In the genomic region with DNA sequence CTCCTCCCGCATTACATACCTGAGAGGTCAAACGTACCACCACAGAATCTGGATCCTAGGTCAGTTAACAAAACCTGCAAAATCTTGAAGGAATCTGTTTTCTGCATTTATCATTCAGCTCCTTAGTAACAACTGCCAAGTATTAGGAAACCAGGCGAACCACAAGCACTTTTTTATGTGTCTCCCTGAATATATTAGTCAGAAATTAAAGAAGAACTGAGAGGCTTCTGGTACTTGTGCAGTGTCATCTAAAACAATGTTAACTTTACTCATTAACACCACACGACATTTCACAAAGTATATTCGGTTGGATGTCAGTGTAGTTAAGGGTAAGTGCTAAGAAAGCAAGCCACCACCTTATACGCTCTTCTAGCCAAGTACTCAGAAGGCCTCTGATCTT, we compare ENCODE assay signal across 10 cellular contexts. TPM values are rescaled to one million over a fixed set of nuclear protein-coding genes. Genes with fewer than 3 reads are reported as not detected.
DNase-seq lines count a peak whose midpoint lies in the region; ATAC-seq and TF ChIP-seq lines count a peak whose summit lies in the region.
"Had no signal": no experiment of that assay in that cellular context is flagged by ENCODE, and none has a peak within 500 bp of the region (broad histone marks: within the 10 kb centered on the region; RNA-seq: fewer than 3 reads in every experiment).

No MANE protein-coding gene starts in this region.

- H3K9me3 ChIP-seq in CD4-positive, alpha-beta memory T cell (ENCODE audit: control insufficient read depth in 1 of 2, low read length in 2 of 2): no peaks in the 10 kb centered on the region
- no peaks in the 10 kb centered on the region for H3K9me3 ChIP-seq in osteoblast (ENCODE audit: low read depth, low read length)

- no peak for ATAC-seq in effector memory CD8-positive, alpha-beta T cell (replicated peaks)
- ATAC-seq in GM21619 (IDR thresholded peaks at IDR 0.05; ENCODE audit: unreplicated experiment) (no peak), HG02678 (IDR thresholded peaks at IDR 0.05; ENCODE audit: unreplicated experiment) (no peak)

- no peaks in the 10 kb centered on the region for H3K36me3 ChIP-seq in CD4-positive, alpha-beta memory T cell (ENCODE audit: insufficient read depth, low read length)
- H3K36me3 ChIP-seq in osteoblast (ENCODE audit: insufficient read depth, low read length): no peaks in the 10 kb centered on the region

- H3K4me1 Mint-ChIP-seq in CD4-positive, alpha-beta memory T cell: peaks cover 62 to 85% (median 77%) of the 10 kb centered on the region in 4 donors
- H3K4me1 Mint-ChIP-seq in effector memory CD8-positive, alpha-beta T cell (ENCODE audit: low read depth in 2 of 2): peaks cover 54 to 75% of the 10 kb centered on the region in 2 donors
- peaks cover 52% of the 10 kb centered on the region for H3K4me1 Mint-ChIP-seq in T-helper 2 cell treated with Interferon-gamma antibody and Interleukin-4, amounts not matched to agents 5 μg/mL and 100 μg/mL, for 36 hours (ENCODE audit: low read depth)

- peaks cover 0 to 12% of the 10 kb centered on the region in 2 donors for H3K36me3 Mint-ChIP-seq in CD4-positive, alpha-beta memory T cell
- peaks cover 11% of the 10 kb centered on the region for H3K36me3 Mint-ChIP-seq in effector memory CD8-positive, alpha-beta T cell (ENCODE audit: insufficient read depth)
- H3K36me3 Mint-ChIP-seq in T-helper 2 cell treated with Interferon-gamma antibody and Interleukin-4, amounts not matched to agents 5 μg/mL and 100 μg/mL, for 36 hours (ENCODE audit: low read depth): peaks cover 17% of the 10 kb centered on the region

- peak overlapping the region in 7 of 8 donors; percentile 29 to 98 (median 95) for H3K4me3 Mint-ChIP-seq in CD4-positive, alpha-beta memory T cell
- peak overlapping the region; percentile 90 for H3K4me3 Mint-ChIP-seq in effector memory CD8-positive, alpha-beta T cell
- no peak overlapping the region for H3K4me3 Mint-ChIP-seq in T-helper 2 cell treated with Interferon-gamma antibody and Interleukin-4, amounts not matched to agents 5 μg/mL and 100 μg/mL, for 36 hours

- H3K27ac ChIP-seq in CD4-positive, alpha-beta memory T cell (ENCODE audit: low read depth, low read length): no peak overlapping the region
- no peak overlapping the region for H3K27ac ChIP-seq in osteoblast (ENCODE audit: low read depth, low read length)

- peaks cover 72% of the 10 kb centered on the region for H3K79me2 ChIP-seq in osteoblast (ENCODE audit: insufficient read depth, low read length)

- H3K4me2 ChIP-seq in osteoblast (ENCODE audit: insufficient read depth, low read length): peak overlapping the region; percentile 84

- CTCF ChIA-PET in CD4-positive, alpha-beta memory T cell (lab: Charles Lee; ENCODE audit: partially characterized antibody): interaction anchor here (4.4 kb wide), 1 partner anchor 39 kb away, joined by 20 read pairs; no protein-coding TSS in a partner anchor

- no peaks in the 10 kb centered on the region for H3K9me3 Mint-ChIP-seq in CD4-positive, alpha-beta memory T cell
- H3K9me3 Mint-ChIP-seq in effector memory CD8-positive, alpha-beta T cell: no peaks in the 10 kb centered on the region
- no peaks in the 10 kb centered on the region for H3K9me3 Mint-ChIP-seq in T-helper 2 cell treated with Interferon-gamma antibody and Interleukin-4, amounts not matched to agents 5 μg/mL and 100 μg/mL, for 36 hours

- peaks cover 37% of the 10 kb centered on the region for H4K20me1 ChIP-seq in osteoblast (ENCODE audit: insufficient read depth, low read length)

- no peaks in the 10 kb centered on the region for H3K27me3 ChIP-seq in CD4-positive, alpha-beta memory T cell (ENCODE audit: insufficient read depth, low read length)
- no peaks in the 10 kb centered on the region for H3K27me3 ChIP-seq in osteoblast (ENCODE audit: insufficient read depth, low read length)

- no peak overlapping the region for H2AFZ ChIP-seq in osteoblast (ENCODE audit: low read length)

- no peak for TF ChIP-seq CTCF in osteoblast (IDR thresholded peaks at IDR 0.05; ENCODE audit: extremely low read depth, low read depth, low read length)

- peak overlapping the region in 5 of 7 donors; percentile 15 to 88 (median 28) for H3K27ac Mint-ChIP-seq in CD4-positive, alpha-beta memory T cell
- peak overlapping the region; percentile 96 to 97 for H3K27ac Mint-ChIP-seq in effector memory CD8-positive, alpha-beta T cell
- no peak overlapping the region for H3K27ac Mint-ChIP-seq in T-helper 2 cell treated with Interferon-gamma antibody and Interleukin-4, amounts not matched to agents 5 μg/mL and 100 μg/mL, for 36 hours

- H3K4me3 ChIP-seq in CD4-positive, alpha-beta memory T cell (ENCODE audit: low read length in 2 of 2): no peak overlapping the region
- peak overlapping the region; percentile 97 for H3K4me3 ChIP-seq in osteoblast (ENCODE audit: insufficient read depth, low read length)

- peaks cover 60% of the 10 kb centered on the region for H3K4me1 ChIP-seq in CD4-positive, alpha-beta memory T cell (ENCODE audit: insufficient read depth, low read length)
- peaks cover 25% of the 10 kb centered on the region for H3K4me1 ChIP-seq in osteoblast (ENCODE audit: insufficient read depth, low read length)

- intact Hi-C loops in CD4-positive, alpha-beta memory T cell (cut with micrococcal nuclease): no loop called here

- no peak for DNase-seq in CD4-positive, alpha-beta memory T cell
- peak; percentile 11 for DNase-seq in NCI-H226
- DNase-seq in effector memory CD8-positive, alpha-beta T cell: no peak
- DNase-seq in osteoblast (ENCODE audit: insufficient read length, low spot score, missing footprints): no peak
- no peak for DNase-seq in NCI-H2196 (lab: John Stamatoyannopoulos, UW; ENCODE audit: unreplicated experiment)
- DNase-seq in T-helper 2 cell treated with Interferon-gamma antibody and Interleukin-4, amounts not matched to agents 5 μg/mL and 100 μg/mL, for 36 hours (ENCODE audit: low spot score): no peak
- DNase-seq: activated naive CD4-positive, alpha-beta T cell treated with anti-CD3 and anti-CD28 coated beads, Interleukin-2, amount 50 U/mL, for 16 hours; NCI-H748 treated with DMSO at 0.1 percent for 48 hours had no signal

- POLR2A ChIA-PET in CD4-positive, alpha-beta memory T cell (lab: Charles Lee; ENCODE audit: partially characterized antibody): no interaction called here

- no peaks in the 10 kb centered on the region for H3K27me3 Mint-ChIP-seq in CD4-positive, alpha-beta memory T cell
- no peaks in the 10 kb centered on the region for H3K27me3 Mint-ChIP-seq in effector memory CD8-positive, alpha-beta T cell
- no peaks in the 10 kb centered on the region for H3K27me3 Mint-ChIP-seq in T-helper 2 cell treated with Interferon-gamma antibody and Interleukin-4, amounts not matched to agents 5 μg/mL and 100 μg/mL, for 36 hours (ENCODE audit: low read depth)

RNA-seq across cellular contexts. Expression of a gene that starts 2.5 kb away (rescaled TPM):
- total RNA-seq in CD4-positive, alpha-beta memory T cell: 10 to 100 TPM; 20.9 to 22.5 TPM
- 1 to 10 TPM; 4.4 to 6.1 TPM for polyA plus RNA-seq in CD4-positive, alpha-beta memory T cell
- total RNA-seq in osteoblast: 51.8 and 58.3 TPM in 2 replicates
